ENCODE assay signal across 8 cellular contexts in genomic region chr9:124852121-124852828, GRCh38. TPM values are rescaled to one million over a fixed set of nuclear protein-coding genes. Genes with fewer than 3 reads are reported as not detected.
DNase-seq lines count a peak whose midpoint lies in the region; ATAC-seq and TF ChIP-seq lines count a peak whose summit lies in the region.
"Had no signal": no experiment of that assay in that cellular context is flagged by ENCODE, and none has a peak within 500 bp of the region (broad histone marks: within the 10 kb centered on the region; RNA-seq: fewer than 3 reads in every experiment).

No MANE protein-coding gene starts in this region.

- CTCF ChIA-PET in WTC11 (lab: Charles Lee) = interaction anchor here (0.6 to 12.9 kb wide), 68 partner anchors 10 to 509 kb away, joined by 3 to 935 read pairs (median 5); partner anchors contain the start of genes ADGRD2, ARPC5L, NR6A1 and OLFML2A

- H3K27ac Mint-ChIP-seq in HFFc6 (no peak overlapping the region), WTC11 (no peak overlapping the region; the same call in 1 of the 2 replicates)

- intact Hi-C loops in right cardiac atrium (cut with DNase I) (loop anchor here in 1 of 4 donors (2.0 kb wide), 1 partner anchor 77 kb away; no protein-coding TSS in a partner anchor), spleen (cut with DNase I; ENCODE audit: low total_unique reads) (loop anchor here (2.0 to 10.0 kb wide), 2 partner anchors 77 to 293 kb away; partner anchors contain the start of gene SCAI)

- H3K36me3 Mint-ChIP-seq in HFFc6 (ENCODE audit: low read depth) (0 out of 2 replicates have a peak, but pooled peaks cover under 1% of the 10 kb centered on the region), WTC11 (peaks cover 2% of the 10 kb centered on the region)

- WGBS in right cardiac atrium = 42% methylated on average over 13 of the region's 13 CpGs
- 61 to 88% (median 80%) methylated on average over 11 to 13 of the region's 13 CpGs for WGBS in spleen, 5 donors

- peaks cover 0 to 14% (median 13%) of the 10 kb centered on the region in 6 donors for H3K36me3 ChIP-seq in spleen

- H3K27me3 Mint-ChIP-seq in HFFc6 (ENCODE audit: insufficient read depth) (peaks cover 14% of the 10 kb centered on the region), WTC11 (ENCODE audit: low read depth) (no peaks in the 10 kb centered on the region)

- no peaks in the 10 kb centered on the region for H3K27me3 ChIP-seq in right cardiac atrium (ENCODE audit: control insufficient read depth, insufficient read depth)
- H3K27me3 ChIP-seq in spleen (replicated peaks in 1 of 7) = no peaks in the 10 kb centered on the region

- H3K4me1 Mint-ChIP-seq in HFFc6 (ENCODE audit: low read depth) = peaks cover 14% of the 10 kb centered on the region
- peaks cover 9% of the 10 kb centered on the region for H3K4me1 Mint-ChIP-seq in WTC11

- H3K4me1 ChIP-seq in right cardiac atrium (ENCODE audit: control insufficient read depth, insufficient read depth, low read length) (no peaks in the 10 kb centered on the region), spleen (peaks cover 11 to 24% (median 16%) of the 10 kb centered on the region in 6 donors)

- H3K4me3 ChIP-seq in right cardiac atrium (ENCODE audit: low read length) (no peak overlapping the region), spleen (peak overlapping the region in 2 of 8 donors; percentile 54 to 70)

- no peaks in the 10 kb centered on the region for H3K9me3 ChIP-seq in right cardiac atrium (ENCODE audit: control insufficient read depth, low read length)
- no peaks in the 10 kb centered on the region for H3K9me3 ChIP-seq in spleen

- H3K9me3 Mint-ChIP-seq in HFFc6 (no peaks in the 10 kb centered on the region), WTC11 (no peaks in the 10 kb centered on the region)

- DNase-seq in HFFc6 (no peak), WTC11 (ENCODE audit: low spot score) (no peak), right cardiac atrium (peak in 1 of 3 donors; percentile 77), spleen (peak; percentile 71), NCI-H2227 treated with DMSO at 0.1 percent for 48 hours (lab: John Stamatoyannopoulos, UW) (no peak)

- H3K4me3 Mint-ChIP-seq in HFFc6 = peak overlapping the region; percentile 84
- H3K4me3 Mint-ChIP-seq in WTC11 = peak overlapping the region; percentile 62

- no peak for ATAC-seq in WTC11
- peak; percentile 25 to 38 for ATAC-seq in right cardiac atrium
- ATAC-seq in GM18907 (IDR thresholded peaks at IDR 0.05; ENCODE audit: unreplicated experiment) = no peak
- no peak for ATAC-seq in GM19023 (IDR thresholded peaks at IDR 0.05; ENCODE audit: unreplicated experiment)

- TF ChIP-seq POLR2A in spleen (IDR thresholded peaks at IDR 0.05) = no peak

- POLR2A ChIA-PET in WTC11 (lab: Charles Lee) = interaction anchor here (0.7 to 2.2 kb wide), 4 partner anchors 9 to 81 kb away, joined by 4 to 12 read pairs (median 8); partner anchors contain the start of genes ARPC5L, NR6A1 and RPL35

- TF ChIP-seq CTCF in HFFc6 (IDR thresholded peaks at IDR 0.05) (no peak), WTC11 (IDR thresholded peaks at IDR 0.05) (no peak), spleen (IDR thresholded peaks at IDR 0.05 in 8 of 11, conservative IDR thresholded peaks at IDR 0.05 in 3 of 11) (no peak)

- H3K27ac ChIP-seq in right cardiac atrium (ENCODE audit: low read length) (peak overlapping the region; percentile 73), spleen (peak overlapping the region in 5 of 8 donors; percentile 41 to 68 (median 51))

TF ChIP-seq in WTC11, 78 proteins besides CTCF, POLR2A, EP300 and RAD21:
- no peak for TF ChIP-seq PRDM15 (CRISPR knock-in tag; IDR thresholded peaks at IDR 0.05)
- no peak for TF ChIP-seq ZNF671 (CRISPR knock-in tag; IDR thresholded peaks at IDR 0.05)
- TF ChIP-seq MAX (CRISPR knock-in tag; IDR thresholded peaks at IDR 0.05) = no peak
- TF ChIP-seq NR2C2 (CRISPR knock-in tag; IDR thresholded peaks at IDR 0.05) = no peak
- no peak for TF ChIP-seq CBFB (CRISPR knock-in tag; IDR thresholded peaks at IDR 0.05; ENCODE audit: low read depth)
- TF ChIP-seq ZNF423 (CRISPR knock-in tag; IDR thresholded peaks at IDR 0.05) = no peak
- TF ChIP-seq TCF7 (CRISPR knock-in tag; IDR thresholded peaks at IDR 0.05; ENCODE audit: low read depth) = no peak

RNA-seq across cellular contexts. Expression of gene WDR38, which starts 1.0 kb away (rescaled TPM):
- total RNA-seq in HFFc6 (2021; fragmentation: NEBNext Ultra II Directional; extraction: Animal tissue kit (Norgen Biotek cat#: 25700)) = not detected
- total RNA-seq in WTC11 (2021) (not detected in 3 replicates), right cardiac atrium (not detected), spleen (not detected)
- polyA plus RNA-seq in right cardiac atrium (0.09 TPM), spleen (not detected)
- total RNA-seq: kidney epithelial cell had no signal

RNA-seq across cellular contexts. Expression of gene RPL35, which starts 9.5 kb away (rescaled TPM):
- 1,000 to 10,000 TPM; 1,470 to 1,706 (median 1,550) TPM for total RNA-seq in HFFc6 (2021; fragmentation: NEBNext Ultra II Directional; extraction: Animal tissue kit (Norgen Biotek cat#: 25700))
- total RNA-seq in WTC11 (2021) (1,710 to 1,958 TPM (median 1,927 TPM) in 3 replicates), right cardiac atrium (100 to 1,000 TPM; 696 to 797 (median 747) TPM), spleen (1,000 to 10,000 TPM in 4 of 7 donors, 100 to 1,000 TPM in 3; 873 to 1,139 (median 1,001) TPM)
- polyA plus RNA-seq in right cardiac atrium (2,205 TPM), spleen (1,000 to 10,000 TPM; 7,414 to 8,208 (median 8,201) TPM)

RNA-seq across cellular contexts. Expression of gene ARPC5L, which starts 9.7 kb away (rescaled TPM):
- 10 to 100 TPM; 39.0 to 55.9 (median 44.7) TPM for total RNA-seq in HFFc6 (2021; fragmentation: NEBNext Ultra II Directional; extraction: Animal tissue kit (Norgen Biotek cat#: 25700))
- total RNA-seq in WTC11 (2021) (40.0 to 47.2 TPM (median 40.5 TPM) in 3 replicates), right cardiac atrium (10 to 100 TPM; 31.9 to 37.7 (median 34.9) TPM), spleen (10 to 100 TPM; 33.6 to 50.4 (median 47.3) TPM)
- polyA plus RNA-seq in right cardiac atrium (40.8 TPM), spleen (10 to 100 TPM; 48.1 to 75.3 (median 48.9) TPM)

Comparison
In these comparisons a context has a peak if more than half of its experiments do, and no peak if none do; other contexts are left out.
1. ATAC-seq: peak in right cardiac atrium (2 of 2); none in WTC11 (single experiment), GM18907 (single experiment) and GM19023 (single experiment).